32 cellular contexts compared by ENCODE assay signal in genomic region chr1:30508175-30508448, GRCh38.
"Had no signal": no experiment of that assay in that cellular context is flagged by ENCODE, and none has a peak within 500 bp of the region (broad histone marks: within the 10 kb centered on the region; RNA-seq: fewer than 3 reads in every experiment).

No MANE protein-coding gene starts in this region.

- H3K4me3 Mint-ChIP-seq: activated B cell treated with CpG ODN at 0.5 μM for 24 hours; activated CD4-positive, alpha-beta memory T cell treated with anti-CD3 and anti-CD28 coated beads for 36 hours; activated CD4-positive, alpha-beta T cell treated with anti-CD3 and anti-CD28 coated beads, Interleukin-2, amount 10 ng/mL, durations not matched to agents 24 days and 14 days; activated CD8-positive, alpha-beta memory T cell treated with anti-CD3 and anti-CD28 coated beads, Interleukin-2, amount 10 ng/mL, durations not matched to agents 7 days and 5 days; activated CD8-positive, alpha-beta T cell treated with anti-CD3 and anti-CD28 coated beads for 36 hours; activated naive CD4-positive, alpha-beta T cell treated with anti-CD3 and anti-CD28 coated beads for 36 hours; activated naive CD8-positive, alpha-beta T cell treated with anti-CD3 and anti-CD28 coated beads for 36 hours; activated T-cell treated with anti-CD3 and anti-CD28 coated beads, Interleukin-2, amount 50 U/mL, for 4 hours; activated T-cell treated with anti-CD3 and anti-CD28 coated beads, Interleukin-2, amount 50 U/mL, for 72 hours; activated T-helper 1 cell treated with anti-CD3 and anti-CD28 coated beads, Interleukin-12 subunit alpha, Interleukin-12 subunit beta, Interleukin-2, Interleukin-4 antibody, amounts not matched to agents 30 ng/mL and 10 ng/mL and 1 ng/mL, durations not matched to agents 14 hours and 24 hours and 36 hours; activated T-helper 17 cell treated with anti-CD3 and anti-CD28 coated beads, Interleukin-2, amount 50 U/mL, for 72 hours; T-helper 1 cell treated with Interleukin-12 subunit alpha and Interleukin-12 subunit beta and Interleukin-4 antibody, amounts not matched to agents 30 μg/mL and 1 μg/mL, for 36 hours; T-helper 2 cell treated with Interferon-gamma antibody and Interleukin-4, amounts not matched to agents 5 μg/mL and 100 μg/mL, for 36 hours had no signal

- ATAC-seq: activated CD8-positive, alpha-beta memory T cell treated with anti-CD3 and anti-CD28 coated beads, Interleukin-2, amount 10 ng/mL, durations not matched to agents 7 days and 5 days; activated CD8-positive, alpha-beta T cell treated with anti-CD3 and anti-CD28 coated beads for 36 hours; activated naive CD4-positive, alpha-beta T cell treated with anti-CD3 and anti-CD28 coated beads, Interleukin-2, amount 50 U/mL, for 72 hours; activated T-cell treated with anti-CD3 and anti-CD28 coated beads, Interleukin-2, amount 50 U/mL, for 4 hours; activated T-cell treated with anti-CD3 and anti-CD28 coated beads, Interleukin-2, amount 50 U/mL, for 72 hours; activated T-helper 17 cell treated with anti-CD3 and anti-CD28 coated beads, Interleukin-2, amount 50 U/mL, for 72 hours; body of pancreas had no signal

- H3K4me1 Mint-ChIP-seq: activated B cell treated with CpG ODN at 0.5 μM for 24 hours; activated CD4-positive, alpha-beta T cell treated with anti-CD3 and anti-CD28 coated beads, Interleukin-2, amount 10 ng/mL, durations not matched to agents 24 days and 14 days; activated CD8-positive, alpha-beta memory T cell treated with anti-CD3 and anti-CD28 coated beads, Interleukin-2, amount 10 ng/mL, durations not matched to agents 7 days and 5 days; activated naive CD8-positive, alpha-beta T cell treated with anti-CD3 and anti-CD28 coated beads for 36 hours; activated T-helper 17 cell treated with anti-CD3 and anti-CD28 coated beads, Interleukin-2, amount 50 U/mL, for 72 hours had no signal

- DNase-seq: activated B cell treated with CpG ODN at 0.5 μM for 24 hours; activated CD4-positive, alpha-beta memory T cell treated with anti-CD3 and anti-CD28 coated beads for 36 hours; activated CD4-positive, alpha-beta T cell treated with anti-CD3 and anti-CD28 coated beads for 4 hours; activated CD4-positive, alpha-beta T cell treated with anti-CD3 and anti-CD28 coated beads, Interleukin-2, amount 10 ng/mL, durations not matched to agents 24 days and 14 days; activated CD4-positive, alpha-beta T cell treated with anti-CD3 and anti-CD28 coated beads, Interleukin-2, amount 50 U/mL, for 1 hour; activated CD4-positive, alpha-beta T cell treated with anti-CD3 and anti-CD28 coated beads, Interleukin-2, amount 50 U/mL, for 4 hours; activated CD4-positive, CD25-positive, alpha-beta regulatory T cell treated with anti-CD3 and anti-CD28 coated beads, Interleukin-2, amount 50 U/mL, for 72 hours; activated CD8-positive, alpha-beta memory T cell treated with anti-CD3 and anti-CD28 coated beads, Interleukin-2, amount 10 ng/mL, durations not matched to agents 7 days and 5 days; activated CD8-positive, alpha-beta T cell treated with anti-CD3 and anti-CD28 coated beads for 36 hours; activated effector memory CD4-positive, alpha-beta T cell treated with anti-CD3 and anti-CD28 coated beads, Interleukin-2, amount 50 U/mL, for 16 hours; activated gamma-delta T cell treated with Interleukin-2 at 50 U/mL for 16 hours; activated naive CD4-positive, alpha-beta T cell; activated naive CD4-positive, alpha-beta T cell treated with anti-CD3 and anti-CD28 coated beads for 36 hours; activated naive CD4-positive, alpha-beta T cell treated with anti-CD3 and anti-CD28 coated beads, Interleukin-2, amount 50 U/mL, for 16 hours; activated naive CD8-positive, alpha-beta T cell treated with anti-CD3 and anti-CD28 coated beads for 36 hours; activated T-cell treated with anti-CD3 and anti-CD28 coated beads for 4 hours; activated T-cell treated with anti-CD3 and anti-CD28 coated beads, Interleukin-2, amount 50 U/mL, for 1 hour; activated T-cell treated with anti-CD3 and anti-CD28 coated beads, Interleukin-2, amount 50 U/mL, for 4 hours; activated T-cell treated with anti-CD3 and anti-CD28 coated beads, Interleukin-2, amount 50 U/mL, for 72 hours; amniotic stem cell; aorta; body of pancreas; brain microvascular endothelial cell; central memory CD4-positive, alpha-beta T cell; T-helper 1 cell; T-helper 2 cell; T-helper 9 cell had no signal

- H3K27ac Mint-ChIP-seq: activated B cell treated with CpG ODN at 0.5 μM for 24 hours; activated CD4-positive, alpha-beta memory T cell treated with anti-CD3 and anti-CD28 coated beads for 36 hours; activated CD4-positive, alpha-beta T cell treated with anti-CD3 and anti-CD28 coated beads, Interleukin-2, amount 10 ng/mL, durations not matched to agents 24 days and 14 days; activated CD8-positive, alpha-beta memory T cell treated with anti-CD3 and anti-CD28 coated beads, Interleukin-2, amount 10 ng/mL, durations not matched to agents 7 days and 5 days; activated CD8-positive, alpha-beta T cell treated with anti-CD3 and anti-CD28 coated beads for 36 hours; activated naive CD4-positive, alpha-beta T cell treated with anti-CD3 and anti-CD28 coated beads for 36 hours; activated naive CD4-positive, alpha-beta T cell treated with anti-CD3 and anti-CD28 coated beads, Interleukin-2, amount 50 U/mL, for 72 hours; activated naive CD8-positive, alpha-beta T cell treated with anti-CD3 and anti-CD28 coated beads for 36 hours; activated T-cell treated with anti-CD3 and anti-CD28 coated beads, Interleukin-2, amount 50 U/mL, for 72 hours; activated T-helper 1 cell treated with anti-CD3 and anti-CD28 coated beads, Interleukin-12 subunit alpha, Interleukin-12 subunit beta, Interleukin-2, Interleukin-4 antibody, amounts not matched to agents 30 ng/mL and 10 ng/mL and 1 ng/mL, durations not matched to agents 14 hours and 24 hours and 36 hours; activated T-helper 17 cell treated with anti-CD3 and anti-CD28 coated beads, Interleukin-2, amount 50 U/mL, for 72 hours; T-helper 1 cell treated with Interleukin-12 subunit alpha and Interleukin-12 subunit beta and Interleukin-4 antibody, amounts not matched to agents 30 μg/mL and 1 μg/mL, for 36 hours; T-helper 2 cell treated with Interferon-gamma antibody and Interleukin-4, amounts not matched to agents 5 μg/mL and 100 μg/mL, for 36 hours had no signal

- H3K9me3 Mint-ChIP-seq: activated B cell treated with CpG ODN at 0.5 μM for 24 hours; activated CD4-positive, alpha-beta memory T cell treated with anti-CD3 and anti-CD28 coated beads for 36 hours; activated CD4-positive, alpha-beta T cell treated with anti-CD3 and anti-CD28 coated beads, Interleukin-2, amount 10 ng/mL, durations not matched to agents 24 days and 14 days; activated T-cell treated with anti-CD3 and anti-CD28 coated beads, Interleukin-2, amount 50 U/mL, for 4 hours; T-helper 1 cell treated with Interleukin-12 subunit alpha and Interleukin-12 subunit beta and Interleukin-4 antibody, amounts not matched to agents 30 μg/mL and 1 μg/mL, for 36 hours; T-helper 2 cell treated with Interferon-gamma antibody and Interleukin-4, amounts not matched to agents 5 μg/mL and 100 μg/mL, for 36 hours had no signal

- H3K27me3 Mint-ChIP-seq: activated CD4-positive, alpha-beta T cell treated with anti-CD3 and anti-CD28 coated beads, Interleukin-2, amount 10 ng/mL, durations not matched to agents 24 days and 14 days had no signal

- H3K36me3 Mint-ChIP-seq: activated CD4-positive, alpha-beta memory T cell treated with anti-CD3 and anti-CD28 coated beads for 36 hours; activated CD8-positive, alpha-beta memory T cell treated with anti-CD3 and anti-CD28 coated beads, Interleukin-2, amount 10 ng/mL, durations not matched to agents 7 days and 5 days; activated naive CD8-positive, alpha-beta T cell treated with anti-CD3 and anti-CD28 coated beads for 36 hours had no signal
